In genomic region chr22:39098026-39098425, GRCh38 we compare ENCODE assay signal across 11 cellular contexts. TPM values are rescaled to one million over a fixed set of nuclear protein-coding genes. Genes with fewer than 3 reads are reported as not detected.
DNase-seq lines count a peak whose midpoint lies in the region; ATAC-seq and TF ChIP-seq lines count a peak whose summit lies in the region.
"Had no signal": no experiment of that assay in that cellular context is flagged by ENCODE, and none has a peak within 500 bp of the region (broad histone marks: within the 10 kb centered on the region; RNA-seq: fewer than 3 reads in every experiment).

No MANE protein-coding gene starts in this region.

- H3K9me2 ChIP-seq in MM.1S (replicated peaks; ENCODE audit: insufficient read depth, low read length): no peaks in the 10 kb centered on the region

- ATAC-seq in effector memory CD8-positive, alpha-beta T cell (replicated peaks): no peak
- no peak for ATAC-seq in stimulated activated memory B cell treated with anti-CD40 and anti-IgM and Interleukin-4, amounts not matched to agents 10 μg/mL and 1 μg/mL and 100 μg/mL, for 72 hours
- ATAC-seq in HG03108 (IDR thresholded peaks at IDR 0.05; ENCODE audit: unreplicated experiment): no peak

- no peaks in the 10 kb centered on the region for H3K27me3 ChIP-seq in MM.1S (replicated peaks; ENCODE audit: insufficient read depth, low read length)

- H3K4me3 Mint-ChIP-seq in activated CD4-positive, alpha-beta T cell treated with anti-CD3 and anti-CD28 coated beads, Interleukin-2, amount 10 ng/mL, durations not matched to agents 24 days and 14 days: peak overlapping the region; percentile 83
- H3K4me3 Mint-ChIP-seq in effector memory CD8-positive, alpha-beta T cell: peak overlapping the region; percentile 79 to 82
- H3K4me3 Mint-ChIP-seq in stimulated activated memory B cell treated with anti-CD40 and anti-IgM and Interleukin-4, amounts not matched to agents 10 μg/mL and 1 μg/mL and 100 μg/mL, for 72 hours: peak overlapping the region; percentile 68

- H3K4me2 ChIP-seq in MM.1S (ENCODE audit: low read depth, low read length): peak overlapping the region; percentile 70; the same call in 1 of the 2 replicates

- peak overlapping the region; percentile 91 for H3K27ac Mint-ChIP-seq in activated CD4-positive, alpha-beta T cell treated with anti-CD3 and anti-CD28 coated beads, Interleukin-2, amount 10 ng/mL, durations not matched to agents 24 days and 14 days
- H3K27ac Mint-ChIP-seq in effector memory CD8-positive, alpha-beta T cell: peak overlapping the region; percentile 96 to 98
- peak overlapping the region; percentile 92 for H3K27ac Mint-ChIP-seq in stimulated activated memory B cell treated with anti-CD40 and anti-IgM and Interleukin-4, amounts not matched to agents 10 μg/mL and 1 μg/mL and 100 μg/mL, for 72 hours

- H4K20me1 ChIP-seq in MM.1S (ENCODE audit: insufficient read depth, low read length): no peaks in the 10 kb centered on the region

- intact Hi-C loops in activated CD4-positive, alpha-beta T cell treated with anti-CD3 and anti-CD28 coated beads, Interleukin-2, amount 10 ng/mL, durations not matched to agents 24 days and 14 days (cut with micrococcal nuclease): loop anchor here (5.0 kb wide), 1 partner anchor 116 kb away; the partner anchor contains the start of gene APOBEC3B

- no peaks in the 10 kb centered on the region for H3K9me3 ChIP-seq in MM.1S (replicated peaks; ENCODE audit: insufficient read depth, low read length)

- H3K27me3 Mint-ChIP-seq in activated CD4-positive, alpha-beta T cell treated with anti-CD3 and anti-CD28 coated beads, Interleukin-2, amount 10 ng/mL, durations not matched to agents 24 days and 14 days: no peaks in the 10 kb centered on the region
- no peaks in the 10 kb centered on the region for H3K27me3 Mint-ChIP-seq in effector memory CD8-positive, alpha-beta T cell
- no peaks in the 10 kb centered on the region for H3K27me3 Mint-ChIP-seq in stimulated activated memory B cell treated with anti-CD40 and anti-IgM and Interleukin-4, amounts not matched to agents 10 μg/mL and 1 μg/mL and 100 μg/mL, for 72 hours

- peak overlapping the region; percentile 55; the same call in 1 of the 2 replicates for H3K27ac ChIP-seq in MM.1S (ENCODE audit: low read length)

- H3K79me2 ChIP-seq in MM.1S (ENCODE audit: low read length): no peaks in the 10 kb centered on the region

- H3K36me3 ChIP-seq in MM.1S (replicated peaks; ENCODE audit: insufficient read depth, low read length): no peaks in the 10 kb centered on the region

- no peak overlapping the region for H2AFZ ChIP-seq in MM.1S (ENCODE audit: low read length)

- H3K4me1 Mint-ChIP-seq in activated CD4-positive, alpha-beta T cell treated with anti-CD3 and anti-CD28 coated beads, Interleukin-2, amount 10 ng/mL, durations not matched to agents 24 days and 14 days: peaks cover 65% of the 10 kb centered on the region
- peaks cover 64 to 71% of the 10 kb centered on the region in 2 donors for H3K4me1 Mint-ChIP-seq in effector memory CD8-positive, alpha-beta T cell (ENCODE audit: low read depth in 2 of 2)
- peaks cover 73% of the 10 kb centered on the region for H3K4me1 Mint-ChIP-seq in stimulated activated memory B cell treated with anti-CD40 and anti-IgM and Interleukin-4, amounts not matched to agents 10 μg/mL and 1 μg/mL and 100 μg/mL, for 72 hours

- peaks cover 12% of the 10 kb centered on the region for H3F3A ChIP-seq in MM.1S (ENCODE audit: insufficient read depth, low read length)

- peaks cover 42% of the 10 kb centered on the region for H3K4me1 ChIP-seq in MM.1S (ENCODE audit: low read length)

- H3K36me3 Mint-ChIP-seq in activated CD4-positive, alpha-beta T cell treated with anti-CD3 and anti-CD28 coated beads, Interleukin-2, amount 10 ng/mL, durations not matched to agents 24 days and 14 days (ENCODE audit: low read depth): peaks cover 7% of the 10 kb centered on the region
- H3K36me3 Mint-ChIP-seq in effector memory CD8-positive, alpha-beta T cell (ENCODE audit: insufficient read depth): peaks cover 20% of the 10 kb centered on the region
- no peaks in the 10 kb centered on the region for H3K36me3 Mint-ChIP-seq in stimulated activated memory B cell treated with anti-CD40 and anti-IgM and Interleukin-4, amounts not matched to agents 10 μg/mL and 1 μg/mL and 100 μg/mL, for 72 hours

- no peak overlapping the region for H3K9ac ChIP-seq in MM.1S (ENCODE audit: low read length)

- peak; percentile 63 for DNase-seq in activated CD4-positive, alpha-beta T cell treated with anti-CD3 and anti-CD28 coated beads, Interleukin-2, amount 10 ng/mL, durations not matched to agents 24 days and 14 days
- DNase-seq in activated CD4-positive, alpha-beta T cell treated with anti-CD3 and anti-CD28 coated beads for 4 hours: no peak
- peak; percentile 31 for DNase-seq in MM.1S
- no peak for DNase-seq in effector memory CD8-positive, alpha-beta T cell
- DNase-seq in NCI-H1105 treated with DMSO at 0.1 percent for 48 hours (lab: John Stamatoyannopoulos, UW): no peak
- no peak for DNase-seq in stimulated activated CD4-positive, alpha-beta T cell treated with anti-CD3 and anti-CD28 coated beads, Interleukin-15, amount 100 ng/mL, for 24 hours
- DNase-seq: activated effector memory CD4-positive, alpha-beta T cell treated with Interleukin-2 at 50 U/mL for 16 hours; GOT3; NCI-H226 had no signal

- H3K9me3 Mint-ChIP-seq in activated CD4-positive, alpha-beta T cell treated with anti-CD3 and anti-CD28 coated beads, Interleukin-2, amount 10 ng/mL, durations not matched to agents 24 days and 14 days: no peaks in the 10 kb centered on the region
- H3K9me3 Mint-ChIP-seq in effector memory CD8-positive, alpha-beta T cell: no peaks in the 10 kb centered on the region
- H3K9me3 Mint-ChIP-seq in stimulated activated memory B cell treated with anti-CD40 and anti-IgM and Interleukin-4, amounts not matched to agents 10 μg/mL and 1 μg/mL and 100 μg/mL, for 72 hours: no peaks in the 10 kb centered on the region

- H3K4me3 ChIP-seq in MM.1S (ENCODE audit: low read length): no peak overlapping the region

- TF ChIP-seq CTCF in MM.1S (IDR thresholded peaks at IDR 0.05; ENCODE audit: low read length): no peak

RNA-seq across cellular contexts. Expression of gene APOBEC3H, which starts 1.0 kb away (rescaled TPM):
- 5.8 and 7.6 TPM in 2 replicates for total RNA-seq in activated CD4-positive, alpha-beta T cell treated with anti-CD3 and anti-CD28 coated beads, Interleukin-2, amount 10 ng/mL, durations not matched to agents 24 days and 14 days

RNA-seq across cellular contexts. Expression of gene APOBEC3G, which starts 21.0 kb away (rescaled TPM):
- 47.2 and 48.5 TPM in 2 replicates for total RNA-seq in activated CD4-positive, alpha-beta T cell treated with anti-CD3 and anti-CD28 coated beads, Interleukin-2, amount 10 ng/mL, durations not matched to agents 24 days and 14 days

RNA-seq across cellular contexts. Expression of gene CBX7, which starts 54.5 kb away (rescaled TPM):
- 10.8 and 11.6 TPM in 2 replicates for total RNA-seq in activated CD4-positive, alpha-beta T cell treated with anti-CD3 and anti-CD28 coated beads, Interleukin-2, amount 10 ng/mL, durations not matched to agents 24 days and 14 days

RNA-seq across cellular contexts. Expression of gene APOBEC3F, which starts 57.4 kb away (rescaled TPM):
- total RNA-seq in activated CD4-positive, alpha-beta T cell treated with anti-CD3 and anti-CD28 coated beads, Interleukin-2, amount 10 ng/mL, durations not matched to agents 24 days and 14 days: 16.9 and 19.8 TPM in 2 replicates

Comparison
In these comparisons a context has a peak if more than half of its experiments do, and no peak if none do; other contexts are left out.
1. DNase-seq: peak in activated CD4-positive, alpha-beta T cell treated with anti-CD3 and anti-CD28 coated beads, Interleukin-2, amount 10 ng/mL, durations not matched to agents 24 days and 14 days (single experiment) and MM.1S (single experiment); none in activated CD4-positive, alpha-beta T cell treated with anti-CD3 and anti-CD28 coated beads for 4 hours (0 of 2), effector memory CD8-positive, alpha-beta T cell (0 of 3), NCI-H1105 treated with DMSO at 0.1 percent for 48 hours (single experiment) and stimulated activated CD4-positive, alpha-beta T cell treated with anti-CD3 and anti-CD28 coated beads, Interleukin-15, amount 100 ng/mL, for 24 hours (single experiment).
2. Peak in every context shown above with its lines, with median percentiles within 50 percentile points of each other: H3K27ac Mint-ChIP-seq and H3K4me3 Mint-ChIP-seq.